1 cellular context compared by ENCODE assay signal in the genomic region with DNA sequence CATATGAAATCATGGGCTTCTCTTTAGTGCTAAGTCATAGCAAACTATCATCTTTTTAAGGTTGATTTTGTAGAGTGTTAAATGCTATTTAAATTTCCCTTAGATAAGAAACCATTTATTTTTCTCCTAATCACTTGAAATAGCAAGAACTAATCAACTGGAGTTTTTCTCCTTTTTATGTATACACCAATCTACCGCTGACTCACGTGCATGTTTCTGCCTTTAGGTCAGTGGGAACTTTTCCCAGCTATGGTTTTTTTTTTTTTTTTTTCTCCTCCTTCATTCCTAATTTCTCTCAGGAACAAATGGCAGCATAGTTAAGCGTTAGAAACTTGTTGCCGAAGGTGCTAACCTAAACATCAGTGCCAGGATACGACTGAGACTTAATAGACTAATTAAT.
TF ChIP-seq lines count a peak whose summit lies in the region.

No MANE protein-coding gene starts in this region.

TF ChIP-seq in SK-N-SH, 30 proteins besides CTCF, POLR2A, EP300 and RAD21 (continued from another document):
- no peak for TF ChIP-seq MAX (IDR thresholded peaks at IDR 0.05; ENCODE audit: low read depth)
